In the genomic region with DNA sequence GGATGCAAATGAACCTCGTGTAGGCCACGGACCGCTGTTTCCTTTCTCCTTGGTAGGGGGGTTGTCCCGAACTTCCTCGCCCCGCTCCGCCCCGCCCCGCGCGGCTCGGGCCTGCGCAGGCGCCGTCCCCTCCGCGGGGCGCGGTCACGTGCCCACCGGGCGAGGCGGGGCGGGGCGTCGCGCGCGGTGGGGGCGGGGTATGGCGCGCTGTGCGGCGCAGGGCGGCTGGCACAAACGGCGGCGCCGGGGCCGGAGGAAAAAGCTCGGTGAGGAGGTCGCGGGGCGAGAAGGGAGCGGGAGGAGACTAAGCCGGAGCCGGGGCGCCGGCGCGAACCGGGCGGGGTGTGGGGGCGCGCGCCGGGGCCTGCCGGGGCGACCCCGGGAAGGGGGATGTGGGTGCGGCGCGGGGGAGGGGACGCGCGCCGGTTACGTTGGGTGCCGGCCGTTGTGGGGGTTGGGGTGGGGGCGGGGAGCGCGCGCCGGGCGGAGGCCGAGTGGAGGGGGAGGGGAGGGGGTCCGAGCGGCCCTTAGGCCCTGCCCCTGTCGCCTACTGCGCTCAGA, we compare ENCODE assay signal across 8 cellular contexts. TPM values are rescaled to one million over a fixed set of nuclear protein-coding genes. Genes with fewer than 3 reads are reported as not detected.
DNase-seq lines count a peak whose midpoint lies in the region; ATAC-seq and TF ChIP-seq lines count a peak whose summit lies in the region.

EGLN2 (plus strand) TSS at position 195 of the 561 bp plus-strand sequence. CDS start 1,382 bp downstream, outside the sequence.

- no peak for TF ChIP-seq CTCF in GM10266 (IDR thresholded peaks at IDR 0.05; ENCODE audit: control insufficient read depth, insufficient read depth, low read depth, missing control alignments)
- no peak for TF ChIP-seq CTCF in H9 (conservative IDR thresholded peaks at IDR 0.05)
- no peak for TF ChIP-seq CTCF in OCI-LY3 (IDR thresholded peaks at IDR 0.05; ENCODE audit: low read depth, low read length)
- no peak for TF ChIP-seq CTCF in endodermal cell (conservative IDR thresholded peaks at IDR 0.05)

- H3K9me3 ChIP-seq in H9 (ENCODE audit: control insufficient read depth, low read depth, low read length) (no peaks in the 10 kb centered on the region), OCI-LY3 (ENCODE audit: insufficient read depth, low read length) (no peaks in the 10 kb centered on the region), endodermal cell (ENCODE audit: control insufficient read depth, low read length) (no peaks in the 10 kb centered on the region)

- H2BK120ac ChIP-seq in H9 (ENCODE audit: low read depth, low read length, poor library complexity, severe bottlenecking), result peak within 1 kb of the TSS; percentile 44

- no peak within 1 kb of the TSS for H2BK5ac ChIP-seq in H9 (ENCODE audit: insufficient read length, low read length)

- H3K23ac ChIP-seq in H9 (ENCODE audit: insufficient read length, low read depth, low read length), result no peak within 1 kb of the TSS

- H3K4me2 ChIP-seq in H9 (ENCODE audit: insufficient read depth, insufficient read length, low read length) (peak within 1 kb of the TSS; percentile 82), OCI-LY3 (ENCODE audit: low read length) (peak within 1 kb of the TSS; percentile 96)

- H3K36me3 Mint-ChIP-seq in H9 (ENCODE audit: insufficient read depth in 1 of 3, low read depth in 3 of 3), result peaks cover 11 to 38% (median 34%) of the 10 kb centered on the region in 3 experiments; a peak in 6 of 7 replicates
- H3K36me3 Mint-ChIP-seq in endodermal cell (ENCODE audit: low read depth), result peaks cover 30% of the 10 kb centered on the region

- H3K4ac ChIP-seq in H9 (ENCODE audit: low read depth, low read length), result no peak within 1 kb of the TSS; the same call in 1 of the 2 replicates

- DNase-seq in GM10266 (ENCODE audit: extremely low spot score) (peak; percentile 99), H9 (no peak), endodermal cell (no peak), myocyte (ENCODE audit: low read depth) (no peak), epidermal melanocyte (ENCODE audit: insufficient read length, low spot score) (no peak), islet precursor cell (no peak)

- H3K36me3 ChIP-seq in OCI-LY3 (replicated peaks; ENCODE audit: low read depth, low read length) (peaks cover 29% of the 10 kb centered on the region), endodermal cell (ENCODE audit: control insufficient read depth, insufficient read depth, low read length) (peaks cover 40% of the 10 kb centered on the region)

- no peak within 1 kb of the TSS for H2AK5ac ChIP-seq in H9 (ENCODE audit: insufficient read length, low read length)

- H3K4me1 Mint-ChIP-seq in H9, result peaks cover 33 to 45% of the 10 kb centered on the region in 2 experiments
- peaks cover 37% of the 10 kb centered on the region for H3K4me1 Mint-ChIP-seq in endodermal cell

- H3K27ac ChIP-seq in H9 (ENCODE audit: insufficient read length, low read depth, low read length) (peak within 1 kb of the TSS; percentile 51), OCI-LY3 (ENCODE audit: low read length) (peak within 1 kb of the TSS; percentile 90), endodermal cell (ENCODE audit: low read depth, low read length) (peak within 1 kb of the TSS; percentile 85)

- H3K27me3 Mint-ChIP-seq in H9 (ENCODE audit: low read depth), result no peaks in the 10 kb centered on the region; the same call in none of the 2 replicates
- no peaks in the 10 kb centered on the region for H3K27me3 Mint-ChIP-seq in endodermal cell (ENCODE audit: insufficient read depth)

- no peak within 1 kb of the TSS for H2BK15ac ChIP-seq in H9 (ENCODE audit: low read depth, low read length)

- H2BK12ac ChIP-seq in H9 (ENCODE audit: insufficient read length, low read depth, low read length), result no peak within 1 kb of the TSS

- H3K9ac ChIP-seq in H9 (ENCODE audit: extremely low read depth, insufficient read length, low read length) (peak within 1 kb of the TSS; percentile 87), OCI-LY3 (ENCODE audit: low read length) (peak within 1 kb of the TSS; percentile 90), endodermal cell (ENCODE audit: extremely low read depth, low read length, poor library complexity, severe bottlenecking) (peak within 1 kb of the TSS; percentile 92)

- peak within 1 kb of the TSS; percentile 86 for H3K4me3 ChIP-seq in OCI-LY3 (ENCODE audit: low read length)
- peak within 1 kb of the TSS; percentile 94 for H3K4me3 ChIP-seq in endodermal cell (ENCODE audit: low read length)

- no peak for ATAC-seq in GM19351 (IDR thresholded peaks at IDR 0.05; ENCODE audit: unreplicated experiment)

- H2AFZ ChIP-seq in H9 (ENCODE audit: low read length), result no peak within 1 kb of the TSS
- H2AFZ ChIP-seq in OCI-LY3 (ENCODE audit: low read depth, low read length), result peak within 1 kb of the TSS; percentile 34; the same call in 1 of the 2 replicates

- H3K14ac ChIP-seq in H9 (ENCODE audit: insufficient read depth, low read length), result peak within 1 kb of the TSS; percentile 90

- H2BK20ac ChIP-seq in H9 (ENCODE audit: low read depth, low read length, poor library complexity, severe bottlenecking), result no peak within 1 kb of the TSS

- H4K20me1 ChIP-seq in H9 (ENCODE audit: control insufficient read depth, insufficient read depth, insufficient read length) (peaks cover 2% of the 10 kb centered on the region), OCI-LY3 (ENCODE audit: insufficient read depth, low read length) (peaks cover 42% of the 10 kb centered on the region)

- WGBS in H9 (ENCODE audit: extremely low coverage, insufficient read length, low lambda C conversion rate), result no CpG with 5 or more reads among the region's 81 CpGs
- 0% methylated on average over 1 to 54 of the region's 81 CpGs for WGBS in endodermal cell (ENCODE audit: insufficient coverage in 1 of 2, insufficient read length in 1 of 2), 2 experiments

- no peak within 1 kb of the TSS for H3T11ph ChIP-seq in H9 (ENCODE audit: low read length)

- peak within 1 kb of the TSS; percentile 80 for H3K18ac ChIP-seq in H9 (ENCODE audit: insufficient read length, low read depth, low read length)

- H3K79me1 ChIP-seq in H9 (ENCODE audit: insufficient read depth, low read depth, low read length, poor library complexity, severe bottlenecking), result peaks cover 4% of the 10 kb centered on the region

- H3K27me3 ChIP-seq in H9 (ENCODE audit: insufficient read depth, low read length), result no peaks in the 10 kb centered on the region
- H3K27me3 ChIP-seq in OCI-LY3 (ENCODE audit: low read depth, low read length), result no peaks in the 10 kb centered on the region
- H3K27me3 ChIP-seq in endodermal cell (ENCODE audit: control insufficient read depth, insufficient read depth, low read length, poor library complexity, severe bottlenecking), result no peaks in the 10 kb centered on the region

- H3K4me3 Mint-ChIP-seq in H9, result peak within 1 kb of the TSS; percentile 93 to 96
- H3K4me3 Mint-ChIP-seq in endodermal cell, result peak within 1 kb of the TSS; percentile 91

- no peak within 1 kb of the TSS for H4K5ac ChIP-seq in H9 (ENCODE audit: insufficient read length, low read depth, low read length)

- H3K79me2 ChIP-seq in H9 (ENCODE audit: insufficient read depth, low read length), result peaks cover 22% of the 10 kb centered on the region; the same call in 1 of the 2 replicates
- H3K79me2 ChIP-seq in OCI-LY3 (ENCODE audit: low read length), result peaks cover 51% of the 10 kb centered on the region

- H4K8ac ChIP-seq in H9 (replicated peaks; ENCODE audit: insufficient read length, low read depth, low read length), result no peak within 1 kb of the TSS

- no peak within 1 kb of the TSS for H4K91ac ChIP-seq in H9 (ENCODE audit: insufficient read length, low read depth, low read length)

- peaks cover 9% of the 10 kb centered on the region for H3K23me2 ChIP-seq in H9 (ENCODE audit: insufficient read length, low read depth, low read length, poor library complexity, severe bottlenecking)

- H3K9me3 Mint-ChIP-seq in H9, result no peaks in the 10 kb centered on the region; a peak in 2 of 5 replicates
- no peaks in the 10 kb centered on the region for H3K9me3 Mint-ChIP-seq in endodermal cell

- no peak within 1 kb of the TSS for H3K56ac ChIP-seq in H9 (ENCODE audit: insufficient read length, low read depth, low read length)

- H3K27ac Mint-ChIP-seq in H9 (peak within 1 kb of the TSS; percentile 98 to 99 (median 98)), endodermal cell (peak within 1 kb of the TSS; percentile 100)

- H3K4me1 ChIP-seq in H9 (ENCODE audit: insufficient read depth, low read length), result peaks cover 2% of the 10 kb centered on the region; the same call in 1 of the 2 replicates
- peaks cover 57% of the 10 kb centered on the region for H3K4me1 ChIP-seq in OCI-LY3 (ENCODE audit: low read length)
- peaks cover 24% of the 10 kb centered on the region for H3K4me1 ChIP-seq in endodermal cell (ENCODE audit: control insufficient read depth, insufficient read depth, low read length)

RNA-seq across cellular contexts. Expression of gene EGLN2, which starts in this region (rescaled TPM):
- 126 and 131 TPM in 2 replicates for total RNA-seq in H9 (2021)
- 10 to 100 TPM; 87.4 to 99.8 TPM for total RNA-seq in endodermal cell
- polyA plus RNA-seq in endodermal cell (2013, experiment 1 of 2), result 58.5 TPM
- polyA plus RNA-seq in endodermal cell (2013, experiment 2 of 2), result 55.2 TPM
- total RNA-seq in myocyte, result 59.3 and 65.8 TPM in 2 replicates
- 55.1 TPM for polyA plus RNA-seq in myocyte (2012)
